ENCODE assay signal across 26 cellular contexts in genomic region chr6:120576061-120576460, GRCh38.
"Had no signal": no experiment of that assay in that cellular context is flagged by ENCODE, and none has a peak within 500 bp of the region (broad histone marks: within the 10 kb centered on the region; RNA-seq: fewer than 3 reads in every experiment).

No MANE protein-coding gene starts in this region.

- DNase-seq: stimulated activated CD4-positive, alpha-beta T cell treated with anti-CD3 and anti-CD28 coated beads, Interleukin-2, amount 100 ng/mL, for 48 hours; stimulated activated CD4-positive, alpha-beta T cell treated with anti-CD3 and anti-CD28 coated beads, Interleukin-4, amount 100 ng/mL, for 1 hour; stimulated activated CD4-positive, alpha-beta T cell treated with anti-CD3 and anti-CD28 coated beads, Interleukin-4, amount 100 ng/mL, for 24 hours; stimulated activated CD4-positive, alpha-beta T cell treated with anti-CD3 and anti-CD28 coated beads, Interleukin-4, amount 100 ng/mL, for 4 hours; stimulated activated CD8-positive, alpha-beta memory T cell treated with anti-CD3 and anti-CD28 coated beads, Interleukin-4, amount 100 ng/mL, for 48 hours; stimulated activated naive B cell treated with anti-CD40 and anti-IgM and Interleukin-4, amounts not matched to agents 10 μg/mL and 1 μg/mL and 100 μg/mL, for 72 hours; stimulated activated naive CD4-positive, alpha-beta T cell; stimulated activated naive CD4-positive, alpha-beta T cell treated with Interleukin-2 at 50 U/mL for 16 hours; stimulated activated naive CD8-positive, alpha-beta T cell treated with anti-CD3 and anti-CD28 coated beads, Interleukin-15, amount 100 ng/mL, for 72 hours; stimulated activated naive CD8-positive, alpha-beta T cell treated with anti-CD3 and anti-CD28 coated beads, Interleukin-15, Interleukin-2, amounts not matched to agents 100 U/mL and 50 U/mL, for 24 hours; stomach; substantia nigra; testis; thyroid gland; tibial artery; transverse colon; trophoblast cell; upper lobe of left lung; upper lobe of right lung; uterus had no signal

- H3K4me3 ChIP-seq: stomach, suprapubic skin, testis, thoracic aorta, thyroid gland, tibial artery, tibial nerve, transverse colon, upper lobe of left lung, upper lobe of right lung, uterus, vagina had no signal

- H3K27ac ChIP-seq: stomach, suprapubic skin, testis, thoracic aorta, thyroid gland, tibial artery, tibial nerve, transverse colon, upper lobe of left lung, upper lobe of right lung, uterus, vagina had no signal

- ATAC-seq: stimulated activated effector memory CD8-positive, alpha-beta T cell treated with anti-CD3 and anti-CD28 coated beads, Interleukin-12 subunit alpha, Interleukin-12 subunit beta, amount 100 ng/mL, for 72 hours; stimulated activated memory B cell treated with anti-CD40 and anti-IgM and Interleukin-4, amounts not matched to agents 10 μg/mL and 1 μg/mL and 100 μg/mL, for 72 hours; stimulated activated naive B cell treated with anti-CD40 and anti-IgM and Interleukin-4, amounts not matched to agents 10 μg/mL and 1 μg/mL and 100 μg/mL, for 72 hours; stimulated activated naive CD8-positive, alpha-beta T cell treated with anti-CD3 and anti-CD28 coated beads, Interleukin-15, amount 100 ng/mL, for 72 hours; stimulated activated naive CD8-positive, alpha-beta T cell treated with anti-CD3 and anti-CD28 coated beads, Interleukin-15, Interleukin-2, amounts not matched to agents 100 U/mL and 50 U/mL, for 24 hours; upper lobe of right lung had no signal

- H3K27me3 ChIP-seq: stomach, suprapubic skin, testis, thyroid gland, tibial artery, tibial nerve, transverse colon, upper lobe of left lung, upper lobe of right lung, uterus, vagina had no signal

- H3K4me1 ChIP-seq: stomach, suprapubic skin, testis, thyroid gland, tibial artery, tibial nerve, transverse colon, upper lobe of left lung, upper lobe of right lung, uterus, vagina had no signal

- H3K9me3 ChIP-seq: suprapubic skin, testis, thoracic aorta, thyroid gland, tibial artery, transverse colon, upper lobe of right lung, uterus, vagina had no signal

- H3K36me3 ChIP-seq: stomach, suprapubic skin, thoracic aorta, thyroid gland, tibial artery, tibial nerve, transverse colon, upper lobe of left lung, upper lobe of right lung, uterus, vagina had no signal
